29 cellular contexts compared by ENCODE assay signal in the genomic region with DNA sequence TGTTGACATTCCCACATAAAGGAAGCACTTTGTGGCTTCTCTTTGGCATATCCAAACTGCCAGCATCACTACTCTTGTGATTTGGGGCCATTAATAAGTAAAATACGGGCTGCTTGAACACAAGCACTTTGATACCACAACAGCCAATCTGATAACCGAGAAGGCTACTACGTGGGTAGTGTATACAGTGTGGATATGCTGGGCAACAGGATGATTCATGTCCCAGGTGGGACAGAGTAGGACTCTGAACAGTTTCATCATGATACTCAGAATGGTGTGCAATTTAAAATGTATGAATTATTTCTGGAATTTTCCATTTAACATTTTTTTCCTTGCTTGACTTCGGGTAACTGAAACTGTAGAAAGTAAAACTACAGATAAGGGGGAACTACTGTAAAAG.
"Had no signal": no experiment of that assay in that cellular context is flagged by ENCODE, and none has a peak within 500 bp of the region (broad histone marks: within the 10 kb centered on the region; RNA-seq: fewer than 3 reads in every experiment).

No MANE protein-coding gene starts in this region.

- H2AFZ ChIP-seq: neural progenitor cell, parathyroid adenoma had no signal

- DNase-seq: natural killer cell; occipital lobe; ovary; posterior cingulate gyrus; psoas muscle; right cardiac atrium; right lobe of liver; sigmoid colon; small intestine; stimulated activated CD4-positive, alpha-beta T cell treated with anti-CD3 and anti-CD28 coated beads, Interleukin-15, amount 100 ng/mL, for 24 hours; stimulated activated CD4-positive, alpha-beta T cell treated with anti-CD3 and anti-CD28 coated beads, Interleukin-2, amount 100 ng/mL, for 24 hours; stimulated activated CD4-positive, alpha-beta T cell treated with anti-CD3 and anti-CD28 coated beads, Interleukin-2, amount 100 ng/mL, for 48 hours; stimulated activated CD4-positive, alpha-beta T cell treated with anti-CD3 and anti-CD28 coated beads, Interleukin-4, amount 100 ng/mL, for 24 hours; stimulated activated naive CD4-positive, alpha-beta T cell; stimulated activated naive CD8-positive, alpha-beta T cell treated with anti-CD3 and anti-CD28 coated beads, Interleukin-15, amount 100 ng/mL, for 72 hours; stimulated activated naive CD8-positive, alpha-beta T cell treated with anti-CD3 and anti-CD28 coated beads, Interleukin-15, Interleukin-2, amounts not matched to agents 100 U/mL and 50 U/mL, for 24 hours; substantia nigra; testis; tibial artery; transverse colon; upper lobe of right lung had no signal

- H3K4me2 ChIP-seq: neural progenitor cell had no signal

- H3K36me3 Mint-ChIP-seq: natural killer cell; neural progenitor cell; stimulated activated effector memory CD8-positive, alpha-beta T cell treated with anti-CD3 and anti-CD28 coated beads, Interleukin-12 subunit alpha, Interleukin-12 subunit beta, amount 100 ng/mL, for 72 hours; type B pancreatic cell had no signal

- H3K79me2 ChIP-seq: parathyroid adenoma had no signal

- H3K27ac Mint-ChIP-seq: natural killer cell; nephron; neural progenitor cell; progenitor cell of endocrine pancreas; stimulated activated effector memory CD8-positive, alpha-beta T cell treated with anti-CD3 and anti-CD28 coated beads, Interleukin-12 subunit alpha, Interleukin-12 subunit beta, amount 100 ng/mL, for 72 hours; stimulated activated naive CD8-positive, alpha-beta T cell treated with anti-CD3 and anti-CD28 coated beads, Interleukin-15, amount 100 ng/mL, for 72 hours; type B pancreatic cell had no signal

- H3K4me3 ChIP-seq: neural progenitor cell, ovary, psoas muscle, right lobe of liver, sigmoid colon, suprapubic skin, testis, tibial artery, transverse colon, upper lobe of right lung, vagina had no signal

- H3K27me3 ChIP-seq: neural progenitor cell, ovary, right lobe of liver, sigmoid colon, suprapubic skin, testis, tibial artery, transverse colon, upper lobe of right lung, vagina had no signal

- FAIRE-seq: small intestine had no signal

- H3K9me3 Mint-ChIP-seq: natural killer cell; neural progenitor cell; stimulated activated effector memory CD8-positive, alpha-beta T cell treated with anti-CD3 and anti-CD28 coated beads, Interleukin-12 subunit alpha, Interleukin-12 subunit beta, amount 100 ng/mL, for 72 hours; stimulated activated naive CD8-positive, alpha-beta T cell treated with anti-CD3 and anti-CD28 coated beads, Interleukin-15, amount 100 ng/mL, for 72 hours; type B pancreatic cell had no signal

- H3K4me1 Mint-ChIP-seq: neural progenitor cell; stimulated activated effector memory CD8-positive, alpha-beta T cell treated with anti-CD3 and anti-CD28 coated beads, Interleukin-12 subunit alpha, Interleukin-12 subunit beta, amount 100 ng/mL, for 72 hours had no signal

- ATAC-seq: natural killer cell; psoas muscle; right cardiac atrium; right lobe of liver; stimulated activated effector memory CD8-positive, alpha-beta T cell treated with anti-CD3 and anti-CD28 coated beads, Interleukin-12 subunit alpha, Interleukin-12 subunit beta, amount 100 ng/mL, for 72 hours; stimulated activated naive CD8-positive, alpha-beta T cell treated with anti-CD3 and anti-CD28 coated beads, Interleukin-15, amount 100 ng/mL, for 72 hours; stimulated activated naive CD8-positive, alpha-beta T cell treated with anti-CD3 and anti-CD28 coated beads, Interleukin-15, Interleukin-2, amounts not matched to agents 100 U/mL and 50 U/mL, for 24 hours; upper lobe of right lung had no signal

- H3K4me1 ChIP-seq: neural progenitor cell, parathyroid adenoma, psoas muscle, right lobe of liver, suprapubic skin, testis, transverse colon, upper lobe of right lung had no signal

- H3K9ac ChIP-seq: neural progenitor cell, parathyroid adenoma had no signal

- H3K27ac ChIP-seq: neural progenitor cell, ovary, parathyroid adenoma, psoas muscle, right lobe of liver, sigmoid colon, suprapubic skin, testis, tibial artery, transverse colon, upper lobe of right lung, vagina had no signal

- H3K36me3 ChIP-seq: neural progenitor cell, ovary, right lobe of liver, sigmoid colon, suprapubic skin, tibial artery, transverse colon, upper lobe of right lung, vagina had no signal

- H3K9me3 ChIP-seq: ovary, psoas muscle, right lobe of liver, sigmoid colon, suprapubic skin, testis, tibial artery, transverse colon, upper lobe of right lung, vagina had no signal

- H3K4me3 Mint-ChIP-seq: natural killer cell; nephron; neural progenitor cell; stimulated activated effector memory CD8-positive, alpha-beta T cell treated with anti-CD3 and anti-CD28 coated beads, Interleukin-12 subunit alpha, Interleukin-12 subunit beta, amount 100 ng/mL, for 72 hours; stimulated activated naive CD8-positive, alpha-beta T cell treated with anti-CD3 and anti-CD28 coated beads, Interleukin-15, amount 100 ng/mL, for 72 hours; type B pancreatic cell had no signal

- H3K27me3 Mint-ChIP-seq: progenitor cell of endocrine pancreas; stimulated activated naive CD8-positive, alpha-beta T cell treated with anti-CD3 and anti-CD28 coated beads, Interleukin-15, amount 100 ng/mL, for 72 hours; type B pancreatic cell had no signal
